ENCODE assay signal across 8 cellular contexts in the genomic region with DNA sequence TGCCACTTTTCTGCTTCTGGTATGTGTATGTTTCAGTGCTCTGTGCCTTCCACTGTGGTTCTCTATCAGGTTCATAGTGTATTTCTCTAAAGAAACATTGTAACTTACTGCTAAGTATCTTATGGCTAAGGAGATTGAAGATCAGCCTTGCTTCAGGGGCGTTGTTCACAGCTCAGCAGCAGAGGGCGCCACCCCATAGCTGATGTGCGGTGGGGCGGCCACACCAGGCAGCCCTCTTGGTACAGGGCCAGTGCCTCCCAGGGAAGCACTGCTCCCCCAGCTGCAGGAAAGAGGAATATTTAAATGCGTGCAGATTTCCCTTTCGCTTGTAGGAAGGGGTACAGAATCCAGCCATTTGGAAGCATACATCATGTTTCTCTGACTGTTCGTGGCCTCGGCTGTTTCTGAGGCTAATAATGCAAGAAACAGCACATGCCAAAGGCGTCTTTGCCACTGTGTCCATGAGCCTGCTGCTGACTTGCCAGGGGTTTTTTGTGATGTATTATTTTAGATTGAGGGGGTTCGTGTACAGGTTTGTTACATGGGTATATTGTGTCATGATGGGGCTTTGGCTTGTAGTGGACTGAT.
DNase-seq lines count a peak whose midpoint lies in the region; ATAC-seq and TF ChIP-seq lines count a peak whose summit lies in the region.
"Not testable (repeated sequence)": the region's sequence is repeated elsewhere in the genome, so short reads cannot be mapped to it uniquely, and the experiment has no call there.

No MANE protein-coding gene starts in this region.

- CTCF ChIA-PET in RWPE1 (lab: Yijun Ruan, JAX) = interaction anchor here (0.9 kb wide), 1 partner anchor 116 kb away, joined by 4 read pairs; a partner anchor contains a TSS

- POLR2A ChIA-PET in RWPE1 (lab: Yijun Ruan, JAX; ENCODE audit: low non-redundant PET) = not testable (repeated sequence)

- not testable (repeated sequence) for H3K4me1 ChIP-seq in liver (ENCODE audit: control insufficient read depth in 4 of 4, insufficient read depth in 4 of 4, low read length in 3 of 4)

- TF ChIP-seq RAD21 in liver (IDR thresholded peaks at IDR 0.05) = peak; percentile 88

- DNase-seq in AG10803 (ENCODE audit: low read depth) (peak; percentile 66), MV-4-11 (lab: John Stamatoyannopoulos, UW) (peak; percentile 68), RWPE1 (ENCODE audit: low spot score) (peak; percentile 2)
- DNase-seq in activated CD8-positive, alpha-beta memory T cell treated with anti-CD3 and anti-CD28 coated beads, Interleukin-2, amount 50 U/mL, for 48 hours = peak; percentile 87
- peak; percentile 48 for DNase-seq in effector CD8-positive, alpha-beta T cell (lab: John Stamatoyannopoulos, UW)
- DNase-seq in stimulated activated CD4-positive, alpha-beta T cell treated with anti-CD3 and anti-CD28 coated beads, Interleukin-1b, Interleukin-23, amount 100 ng/mL, for 48 hours = peak; percentile 69

- TF ChIP-seq CTCF in AG10803 (conservative IDR thresholded peaks at IDR 0.05; ENCODE audit: low read length) (peak; percentile 68), RWPE1 (conservative IDR thresholded peaks at IDR 0.05; ENCODE audit: low read depth) (peak; percentile 90), liver (IDR thresholded peaks at IDR 0.05; ENCODE audit: low read depth, low read length, missing input control) (peak; percentile 63)

- WGBS in liver = 9% methylated on average over 10 of the region's 10 CpGs

- H3K36me3 ChIP-seq in liver (ENCODE audit: control insufficient read depth in 4 of 4, insufficient read depth in 3 of 4, low read depth in 1 of 4, low read length in 3 of 4) = not testable (repeated sequence)

- not testable (repeated sequence) for H3K9me3 ChIP-seq in liver (ENCODE audit: control insufficient read depth in 4 of 4, low read length in 3 of 4)

- peak; percentile 43 for ATAC-seq in GM19351 (IDR thresholded peaks at IDR 0.05; ENCODE audit: unreplicated experiment)

- not testable (repeated sequence) for H3K27me3 ChIP-seq in liver (ENCODE audit: control insufficient read depth in 4 of 4, insufficient read depth in 4 of 4, low read length in 3 of 4)

- H3K27ac ChIP-seq in RWPE1; liver (ENCODE audit: low read depth in 1 of 2, low read length in 2 of 2): not testable (repeated sequence)

- H3K4me3 ChIP-seq in AG10803 (ENCODE audit: low read length) = not testable (repeated sequence)
- peak overlapping the region in 1 of 3 donors; percentile 17 for H3K4me3 ChIP-seq in liver (ENCODE audit: low read depth in 1 of 3, low read length in 3 of 3)

- not testable (repeated sequence) for H3K9ac ChIP-seq in liver (ENCODE audit: low read depth in 1 of 2, low read length in 2 of 2)

Comparison
In these comparisons a context has a peak if more than half of its experiments do, and no peak if none do; other contexts are left out.
1. DNase-seq: peak in every context shown above with its lines; median percentile 87 in activated CD8-positive, alpha-beta memory T cell treated with anti-CD3 and anti-CD28 coated beads, Interleukin-2, amount 50 U/mL, for 48 hours; 69 in stimulated activated CD4-positive, alpha-beta T cell treated with anti-CD3 and anti-CD28 coated beads, Interleukin-1b, Interleukin-23, amount 100 ng/mL, for 48 hours; 68 in MV-4-11; 66 in AG10803; 48 in effector CD8-positive, alpha-beta T cell; 2 in RWPE1.